ENCODE assay signal across 14 cellular contexts in the genomic region with DNA sequence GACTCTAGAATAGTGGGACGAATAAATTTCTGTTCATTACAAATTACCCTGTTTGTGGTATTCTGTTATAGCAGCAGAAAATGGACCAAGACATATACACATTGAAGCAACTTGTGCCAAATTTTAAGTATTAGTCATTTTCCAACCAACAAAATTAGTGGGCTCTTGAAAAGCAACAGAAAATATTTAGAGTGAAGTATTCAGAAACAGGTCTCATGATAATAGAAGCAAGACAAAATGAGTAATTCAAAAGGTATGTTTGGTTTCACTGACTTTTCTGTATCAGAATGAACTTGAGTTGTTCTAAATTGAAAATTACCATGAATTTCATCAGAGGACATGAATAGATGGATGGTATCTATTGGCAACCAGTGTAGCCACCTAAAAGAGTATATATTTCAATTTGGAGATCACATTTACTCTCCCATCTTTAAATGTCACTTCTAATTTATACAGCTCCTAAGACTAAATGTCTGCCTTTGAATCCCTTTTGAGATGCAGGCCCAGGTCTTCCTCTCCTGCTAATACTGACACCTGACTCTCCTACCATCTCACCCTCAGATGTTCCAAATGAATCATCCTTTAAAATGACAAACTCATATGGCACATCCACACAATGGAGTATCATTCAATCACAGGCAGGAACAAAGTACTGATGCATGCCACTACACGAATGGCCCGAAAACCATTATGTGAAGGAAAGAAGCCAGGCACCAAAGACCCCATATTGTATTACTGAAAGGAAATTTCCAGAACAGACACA. TPM values are rescaled to one million over a fixed set of nuclear protein-coding genes. Genes with fewer than 3 reads are reported as not detected.
A peak's percentile ranks its signal among the peaks of the same experiment; 100 is the strongest.
DNase-seq lines count a peak whose midpoint lies in the region; ATAC-seq, FAIRE-seq and TF ChIP-seq lines count a peak whose summit lies in the region.
"Had no signal": no experiment of that assay in that cellular context is flagged by ENCODE, and none has a peak within 500 bp of the region (broad histone marks: within the 10 kb centered on the region; RNA-seq: fewer than 3 reads in every experiment).

No MANE protein-coding gene starts in this region.

- H3K9ac ChIP-seq in adipocyte (ENCODE audit: low read length), result no peak overlapping the region

- H3K9me3 ChIP-seq in A549 (no peaks in the 10 kb centered on the region), adipocyte (ENCODE audit: control insufficient read depth, low read length) (no peaks in the 10 kb centered on the region), left ventricle myocardium inferior (replicated peaks) (no peaks in the 10 kb centered on the region)
- H3K9me3 ChIP-seq: ascending aorta, uterus had no signal

- no peak for TF ChIP-seq CTCF in A549 (IDR thresholded peaks at IDR 0.05)
- no peak for TF ChIP-seq CTCF in foreskin fibroblast (IDR thresholded peaks at IDR 0.05; ENCODE audit: low read depth, low read length)
- TF ChIP-seq CTCF in left ventricle myocardium inferior (IDR thresholded peaks at IDR 0.05; ENCODE audit: borderline replicate concordance), result no peak

- ATAC-seq in A549 (no peak; a peak in 1 of 6 replicates), GM18868 (IDR thresholded peaks at IDR 0.05; ENCODE audit: unreplicated experiment) (peak; percentile 50)
- ATAC-seq: GM23338 had no signal

- 98% methylated on average over 3 of the region's 3 CpGs for WGBS in A549 (ENCODE audit: missing lambda C conversion rate)

- intact Hi-C loops in left ventricle myocardium inferior (cut with micrococcal nuclease), result no loop called here

- no peak for TF ChIP-seq EP300 in A549 (IDR thresholded peaks at IDR 0.05)

- H3K4me1 ChIP-seq in A549 (peaks cover 12% of the 10 kb centered on the region; the same call in 2 of the 3 replicates), adipocyte (ENCODE audit: control insufficient read depth, insufficient read depth, low read length) (peaks cover 8% of the 10 kb centered on the region), left ventricle myocardium inferior (peaks cover 14% of the 10 kb centered on the region)
- H3K4me1 ChIP-seq: ascending aorta, uterus had no signal

- TF ChIP-seq RAD21 in A549 (conservative IDR thresholded peaks at IDR 0.05 in 1 of 2, IDR thresholded peaks at IDR 0.05 in 1 of 2), result no peak

- DNase-seq in A549 (ENCODE audit: low read depth in 1 of 2, low spot score in 1 of 2), result no peak
- peak; percentile 70 for DNase-seq in adipocyte (ENCODE audit: low read depth)
- DNase-seq in foreskin fibroblast, result peak; percentile 33 to 66
- no peak for DNase-seq in left ventricle myocardium inferior
- no peak for DNase-seq in mesenteric fat pad (ENCODE audit: low spot score)
- DNase-seq in globus pallidus (ENCODE audit: low spot score), result no peak
- DNase-seq in urothelium cell line (ENCODE audit: low spot score), result no peak
- DNase-seq: CD4-positive, alpha-beta memory T cell; NCI-H1930; uterus had no signal

- CTCF ChIA-PET in A549 (lab: Yijun Ruan, JAX), result interaction anchor here (1.0 kb wide), 1 partner anchor 16 kb away, joined by 3 read pairs; no protein-coding TSS in a partner anchor

- no peak for TF ChIP-seq POLR2A in A549 (IDR thresholded peaks at IDR 0.05; ENCODE audit: low read length)

- H3K4me3 ChIP-seq in A549 (no peak overlapping the region), adipocyte (ENCODE audit: low read length) (no peak overlapping the region), foreskin fibroblast (ENCODE audit: low read depth in 1 of 2, low read length in 2 of 2) (no peak overlapping the region), left ventricle myocardium inferior (no peak overlapping the region)
- H3K4me3 ChIP-seq: ascending aorta, GM23338, uterus had no signal

- peak overlapping the region; percentile 51; the same call in 2 of the 3 replicates for H3K4me2 ChIP-seq in A549
- H3K4me2 ChIP-seq: GM23338 had no signal

- H3K27ac ChIP-seq in A549 (0 out of 6 replicates have a peak overlapping the region, but pooled peaks of 1 of the 2 experiments have one; percentile 22), left ventricle myocardium inferior (replicated peaks) (no peak overlapping the region)
- H3K27ac ChIP-seq: ascending aorta, uterus had no signal

- POLR2A ChIA-PET in A549 (lab: Yijun Ruan, JAX), result no interaction called here

- no peaks in the 10 kb centered on the region for H3K27me3 ChIP-seq in adipocyte (replicated peaks; ENCODE audit: control insufficient read depth, insufficient read depth, low read length)
- H3K27me3 ChIP-seq in left ventricle myocardium inferior (ENCODE audit: low read depth), result no peaks in the 10 kb centered on the region
- H3K27me3 ChIP-seq: ascending aorta, uterus had no signal

- FAIRE-seq in A549 (lab: Jason Lieb, UNC) (no peak), urothelium cell line (lab: Jason Lieb, UNC) (no peak)
- FAIRE-seq: islet of Langerhans had no signal

- H3K36me3 ChIP-seq in adipocyte (ENCODE audit: control insufficient read depth, insufficient read depth, low read length, severe bottlenecking) (no peaks in the 10 kb centered on the region), left ventricle myocardium inferior (no peaks in the 10 kb centered on the region)
- H3K36me3 ChIP-seq: ascending aorta, uterus had no signal

TF ChIP-seq in A549, 52 proteins besides CTCF, POLR2A, EP300 and RAD21:
- TF ChIP-seq CEBPB (IDR thresholded peaks at IDR 0.05), result no peak
- no peak for TF ChIP-seq SREBF2 (IDR thresholded peaks at IDR 0.05)
- TF ChIP-seq ELK1 (IDR thresholded peaks at IDR 0.05; ENCODE audit: low read depth, low read length), result no peak
- TF ChIP-seq GATA3 (IDR thresholded peaks at IDR 0.05; ENCODE audit: borderline replicate concordance), result no peak
- no peak for TF ChIP-seq KDM5A (IDR thresholded peaks at IDR 0.05)
- TF ChIP-seq, protein P1, sequence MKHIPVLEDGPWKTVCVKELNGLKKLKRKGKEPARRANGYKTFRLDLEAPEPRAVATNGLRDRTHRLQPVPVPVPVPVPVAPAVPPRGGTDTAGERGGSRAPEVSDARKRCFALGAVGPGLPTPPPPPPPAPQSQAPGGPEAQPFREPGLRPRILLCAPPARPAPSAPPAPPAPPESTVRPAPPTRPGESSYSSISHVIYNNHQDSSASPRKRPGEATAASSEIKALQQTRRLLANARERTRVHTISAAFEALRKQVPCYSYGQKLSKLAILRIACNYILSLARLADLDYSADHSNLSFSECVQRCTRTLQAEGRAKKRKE (CRISPR knock-in tag; IDR thresholded peaks at IDR 0.05; ENCODE audit: low read depth), result no peak
- TF ChIP-seq RFX5 (IDR thresholded peaks at IDR 0.05), result no peak
- no peak for TF ChIP-seq HOXB13 (CRISPR knock-in tag; IDR thresholded peaks at IDR 0.05; ENCODE audit: low read depth)
- TF ChIP-seq, protein P2, sequence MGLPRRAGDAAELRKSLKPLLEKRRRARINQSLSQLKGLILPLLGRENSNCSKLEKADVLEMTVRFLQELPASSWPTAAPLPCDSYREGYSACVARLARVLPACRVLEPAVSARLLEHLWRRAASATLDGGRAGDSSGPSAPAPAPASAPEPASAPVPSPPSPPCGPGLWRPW (IDR thresholded peaks at IDR 0.05), result no peak
- no peak for TF ChIP-seq SMC3 (IDR thresholded peaks at IDR 0.05)
- no peak for TF ChIP-seq HEYL (CRISPR knock-in tag; IDR thresholded peaks at IDR 0.05)
- TF ChIP-seq RARB (CRISPR knock-in tag; IDR thresholded peaks at IDR 0.05), result no peak
- TF ChIP-seq JUNB (IDR thresholded peaks at IDR 0.05), result no peak
- no peak for TF ChIP-seq EHMT2 (IDR thresholded peaks at IDR 0.05; ENCODE audit: low read depth)
- TF ChIP-seq TP53 (CRISPR knock-in tag; IDR thresholded peaks at IDR 0.05), result no peak

RNA-seq across cellular contexts. Expression of gene DOCK9, which starts 40.7 kb away (rescaled TPM):
- polyA plus RNA-seq in A549 (2011; rRNA removed) (43.9 and 54.8 TPM in 2 replicates), A549 (2017; fragmentation: RNase III; extraction: RNeasy Plus Mini Kit Qiagen cat#74134 plus additional on column Dnase treatment) (34.0 to 36.2 TPM (median 34.7 TPM) in 3 replicates)
- 24.0 and 29.5 TPM in 2 replicates for polyA plus RNA-seq in A549 (2012; cell fraction: cytosol; rRNA removed)
- polyA plus RNA-seq in A549 (2012; cell fraction: nucleus; rRNA removed), result 21.8 and 22.7 TPM in 2 replicates
- polyA minus RNA-seq in A549 (2011; rRNA and poly(A)+ RNA removed), result 61.2 and 75.1 TPM in 2 replicates
- total RNA-seq in left ventricle myocardium inferior (36.8 TPM), mesenteric fat pad (127 TPM)

Comparison
In these comparisons a context has a peak if more than half of its experiments do, and no peak if none do; other contexts are left out.
1. DNase-seq: peak in adipocyte (single experiment) and foreskin fibroblast (2 of 2); none in A549 (0 of 2), left ventricle myocardium inferior (single experiment), mesenteric fat pad (single experiment), globus pallidus (single experiment) and urothelium cell line (single experiment).